31 cellular contexts compared by ENCODE assay signal in genomic region chr2:204988836-204989235, GRCh38.
"Had no signal": no experiment of that assay in that cellular context is flagged by ENCODE, and none has a peak within 500 bp of the region (broad histone marks: within the 10 kb centered on the region; RNA-seq: fewer than 3 reads in every experiment).

No MANE protein-coding gene starts in this region.

- H3K27me3 ChIP-seq: brain microvascular endothelial cell, dorsolateral prefrontal cortex, gastrocnemius medialis, heart left ventricle had no signal

- H3K9me3 Mint-ChIP-seq: activated B cell treated with CpG ODN at 0.5 μM for 24 hours; activated T-cell treated with anti-CD3 and anti-CD28 coated beads, Interleukin-2, amount 50 U/mL, for 24 hours; central memory CD8-positive, alpha-beta T cell; dendritic cell treated with granulocyte-macrophage colony-stimulating factor and Interleukin-4, amounts not matched to agents 40 ng/mL and 50 ng/mL, for 4 days; endodermal cell had no signal

- H3K27ac Mint-ChIP-seq: activated B cell treated with CpG ODN at 0.5 μM for 24 hours; activated naive CD4-positive, alpha-beta T cell treated with anti-CD3 and anti-CD28 coated beads, Interleukin-2, amount 10 ng/mL, durations not matched to agents 7 days and 5 days; activated T-cell treated with anti-CD3 and anti-CD28 coated beads, Interleukin-2, amount 50 U/mL, for 24 hours; activated T-cell treated with anti-CD3 and anti-CD28 coated beads, Interleukin-2, amount 50 U/mL, for 72 hours; dendritic cell treated with granulocyte-macrophage colony-stimulating factor and Interleukin-4, amounts not matched to agents 40 ng/mL and 50 ng/mL, for 4 days; endodermal cell; T-cell; T-helper 1 cell treated with Interleukin-12 subunit alpha and Interleukin-12 subunit beta and Interleukin-4 antibody, amounts not matched to agents 30 μg/mL and 1 μg/mL, for 36 hours had no signal

- H3K27ac ChIP-seq: brain microvascular endothelial cell, coronary artery, dorsolateral prefrontal cortex, gastrocnemius medialis, heart left ventricle, WERI-Rb-1 had no signal

- H3K27me3 Mint-ChIP-seq: activated B cell treated with CpG ODN at 0.5 μM for 24 hours; activated T-cell treated with anti-CD3 and anti-CD28 coated beads, Interleukin-2, amount 50 U/mL, for 24 hours; central memory CD8-positive, alpha-beta T cell; dendritic cell treated with granulocyte-macrophage colony-stimulating factor and Interleukin-4, amounts not matched to agents 40 ng/mL and 50 ng/mL, for 4 days; T-cell had no signal

- H3K36me3 Mint-ChIP-seq: T-cell had no signal

- H3K4me3 Mint-ChIP-seq: activated B cell treated with CpG ODN at 0.5 μM for 24 hours; activated naive CD4-positive, alpha-beta T cell treated with anti-CD3 and anti-CD28 coated beads, Interleukin-2, amount 10 ng/mL, durations not matched to agents 7 days and 5 days; activated T-cell treated with anti-CD3 and anti-CD28 coated beads, Interleukin-2, amount 50 U/mL, for 24 hours; activated T-cell treated with anti-CD3 and anti-CD28 coated beads, Interleukin-2, amount 50 U/mL, for 72 hours; central memory CD8-positive, alpha-beta T cell; dendritic cell treated with granulocyte-macrophage colony-stimulating factor and Interleukin-4, amounts not matched to agents 40 ng/mL and 50 ng/mL, for 4 days; endodermal cell; T-cell; T-helper 1 cell treated with Interleukin-12 subunit alpha and Interleukin-12 subunit beta and Interleukin-4 antibody, amounts not matched to agents 30 μg/mL and 1 μg/mL, for 36 hours had no signal

- ATAC-seq: activated CD4-positive, CD25-positive, alpha-beta regulatory T cell treated with anti-CD3 and anti-CD28 coated beads, Interleukin-2, amount 50 U/mL, for 24 hours; activated T-cell treated with anti-CD3 and anti-CD28 coated beads, Interleukin-2, amount 50 U/mL, for 72 hours; esophagus mucosa; gastrocnemius medialis; heart left ventricle had no signal

- H3K9me3 ChIP-seq: gastrocnemius medialis, heart left ventricle had no signal

- H3K4me1 Mint-ChIP-seq: activated B cell treated with CpG ODN at 0.5 μM for 24 hours; central memory CD8-positive, alpha-beta T cell had no signal

- DNase-seq: activated B cell treated with CpG ODN at 0.5 μM for 24 hours; activated CD4-positive, alpha-beta T cell treated with anti-CD3 and anti-CD28 coated beads for 48 hours; activated CD4-positive, alpha-beta T cell treated with anti-CD3 and anti-CD28 coated beads, Interleukin-2, amount 50 U/mL, for 1 hour; activated CD4-positive, alpha-beta T cell treated with anti-CD3 and anti-CD28 coated beads, Interleukin-2, amount 50 U/mL, for 48 hours; activated CD8-positive, alpha-beta memory T cell treated with anti-CD3 and anti-CD28 coated beads, Interleukin-2, amount 50 U/mL, for 48 hours; activated gamma-delta T cell; activated naive CD4-positive, alpha-beta T cell; activated naive CD4-positive, alpha-beta T cell treated with anti-CD3 and anti-CD28 coated beads, Interleukin-2, amount 10 ng/mL, durations not matched to agents 7 days and 5 days; activated T-cell treated with anti-CD3 and anti-CD28 coated beads for 4 hours; activated T-cell treated with anti-CD3 and anti-CD28 coated beads, Interleukin-2, amount 50 U/mL, for 24 hours; activated T-cell treated with anti-CD3 and anti-CD28 coated beads, Interleukin-2, amount 50 U/mL, for 72 hours; amniotic stem cell; anterior cingulate cortex; brain microvascular endothelial cell; dorsolateral prefrontal cortex; effector memory CD4-positive, alpha-beta T cell; endodermal cell; foreskin fibroblast; gastrocnemius medialis; glutamatergic neuron; heart left ventricle; SW 1271; T-cell; T1000; WERI-Rb-1 had no signal
